ENCODE assay signal across 1 cellular context in genomic region chrX:149699761-149700160, GRCh38.
TF ChIP-seq lines count a peak whose summit lies in the region.

No MANE protein-coding gene starts in this region.

TF ChIP-seq in GM23338, 12 proteins besides CTCF, POLR2A, EP300 and RAD21 (continued from another document):
- TF ChIP-seq ZNF462 (CRISPR knock-in tag; IDR thresholded peaks at IDR 0.05) (no peak), ETS1 (IDR thresholded peaks at IDR 0.05) (no peak), ZNF331 (CRISPR knock-in tag; IDR thresholded peaks at IDR 0.05; ENCODE audit: low read depth) (no peak), ZNF114 (CRISPR knock-in tag; IDR thresholded peaks at IDR 0.05) (no peak), NANOG (IDR thresholded peaks at IDR 0.05; ENCODE audit: borderline replicate concordance) (no peak), POLR2AphosphoS5 (IDR thresholded peaks at IDR 0.05; ENCODE audit: low read depth) (no peak), CREB1 (CRISPR knock-in tag; IDR thresholded peaks at IDR 0.05; ENCODE audit: low read depth) (no peak)
